In genomic region chr5:132777209-132778069, GRCh38 we compare ENCODE assay signal across 1 cellular context.
TF ChIP-seq lines count a peak whose summit lies in the region.

Gene SEPTIN8 (minus strand): TSS chr5:132777239. CDS start chr5:132777137, 102 bp downstream.

TF ChIP-seq in K562, 482 proteins besides CTCF, POLR2A, EP300 and RAD21 (continued from another document):
- no peak for TF ChIP-seq ZNF740 (CRISPR knock-in tag; IDR thresholded peaks at IDR 0.05)
- TF ChIP-seq ZNF740 (tag; IDR thresholded peaks at IDR 0.05), result no peak
- TF ChIP-seq HCFC1 (IDR thresholded peaks at IDR 0.05; ENCODE audit: low read depth, low read length), result peak; percentile 75
- no peak for TF ChIP-seq HOXB6 (CRISPR knock-in tag; IDR thresholded peaks at IDR 0.05; ENCODE audit: borderline replicate concordance)
- peak; percentile 78 for TF ChIP-seq ELF1 (tag; IDR thresholded peaks at IDR 0.05)
- no peak for TF ChIP-seq CSDE1 (IDR thresholded peaks at IDR 0.05)
- TF ChIP-seq NCOR1 (IDR thresholded peaks at IDR 0.05), result no peak
- 0 out of 2 replicates have a peak, but pooled peaks have one; percentile 10 for TF ChIP-seq MBD2 (IDR thresholded peaks at IDR 0.05; ENCODE audit: borderline replicate concordance, low read depth)
- TF ChIP-seq ZNF143 (CRISPR knock-in tag; IDR thresholded peaks at IDR 0.05), result peak; percentile 63
- 0 out of 2 replicates have a peak, but pooled peaks have one; percentile 43 for TF ChIP-seq FOXP4 (CRISPR knock-in tag; IDR thresholded peaks at IDR 0.05; ENCODE audit: borderline replicate concordance)
- TF ChIP-seq NFRKB (IDR thresholded peaks at IDR 0.05; ENCODE audit: low read depth), result peak; percentile 30; the same call in 1 of the 2 replicates
- TF ChIP-seq GABPA (tag; conservative IDR thresholded peaks at IDR 0.05; ENCODE audit: low read depth), result 0 out of 2 replicates have a peak, but pooled peaks have one; percentile 46
- no peak for TF ChIP-seq MLX (CRISPR knock-in tag; conservative IDR thresholded peaks at IDR 0.05)
- no peak for TF ChIP-seq NR4A1 (CRISPR knock-in tag; IDR thresholded peaks at IDR 0.05)
- no peak; the same call in 1 of the 2 replicates for TF ChIP-seq NR4A1 (tag; IDR thresholded peaks at IDR 0.05)
- TF ChIP-seq RCOR1 (IDR thresholded peaks at IDR 0.05; ENCODE audit: borderline replicate concordance in 1 of 2, low read depth in 2 of 2, low read length in 2 of 2), result peak in 1 of 2 experiments; percentile 44; a peak in 1 of 4 replicates
- peak; percentile 44 for TF ChIP-seq CXXC5 (CRISPR knock-in tag; IDR thresholded peaks at IDR 0.05)
- 0 out of 4 replicates have a peak, but pooled peaks of 1 of the 2 experiments have one; percentile 17 for TF ChIP-seq TEAD1 (CRISPR knock-in tag; IDR thresholded peaks at IDR 0.05)
